In genomic region chr16:70573451-70574121, GRCh38 we compare ENCODE assay signal across 8 cellular contexts. TPM values are rescaled to one million over a fixed set of nuclear protein-coding genes. Genes with fewer than 3 reads are reported as not detected.
DNase-seq lines count a peak whose midpoint lies in the region; ATAC-seq and TF ChIP-seq lines count a peak whose summit lies in the region.

No MANE protein-coding gene starts in this region.

- H3K4me1 ChIP-seq in neural progenitor cell, result no peaks in the 10 kb centered on the region

- no peak overlapping the region for H3K4me3 ChIP-seq in fibroblast of villous mesenchyme (ENCODE audit: low read depth, low read length)
- H3K4me3 ChIP-seq in neural progenitor cell, result no peak overlapping the region

- ATAC-seq in SK-N-SH treated with all-trans-retinoic acid at 6 μM for 48 hours (peak; percentile 10; the same call in 2 of the 3 replicates), HG02885 (IDR thresholded peaks at IDR 0.05; ENCODE audit: poor library complexity, unreplicated experiment) (no peak), GM18498 (IDR thresholded peaks at IDR 0.05; ENCODE audit: unreplicated experiment) (no peak)

- H2AFZ ChIP-seq in neural progenitor cell (replicated peaks), result no peak overlapping the region

- no peak overlapping the region for H3K27ac Mint-ChIP-seq in neural progenitor cell

- H3K9me3 Mint-ChIP-seq in neural progenitor cell, result no peaks in the 10 kb centered on the region

- no peak overlapping the region for H3K4me3 Mint-ChIP-seq in neural progenitor cell

- peaks cover 61% of the 10 kb centered on the region for H3F3A ChIP-seq in neural progenitor cell (ENCODE audit: low read depth)

- H3K9ac ChIP-seq in neural progenitor cell, result no peak overlapping the region

- H3K27me3 Mint-ChIP-seq in neural progenitor cell (ENCODE audit: insufficient read depth, low read depth), result peaks cover 2% of the 10 kb centered on the region

- peaks cover 15% of the 10 kb centered on the region for H3K36me3 ChIP-seq in neural progenitor cell

- H3K4me2 ChIP-seq in neural progenitor cell, result no peak overlapping the region

- no peak for TF ChIP-seq CTCF in fibroblast of villous mesenchyme (IDR thresholded peaks at IDR 0.05; ENCODE audit: insufficient read depth, low read depth, low read length)
- no peak for TF ChIP-seq CTCF in neural progenitor cell (IDR thresholded peaks at IDR 0.05)

- no peaks in the 10 kb centered on the region for H3K9me3 ChIP-seq in neural progenitor cell (ENCODE audit: low read depth)

- H3K36me3 Mint-ChIP-seq in neural progenitor cell, result peaks cover 29% of the 10 kb centered on the region

- peak overlapping the region; percentile 21 for H3K27ac ChIP-seq in neural progenitor cell

- peaks cover 3% of the 10 kb centered on the region for H3K4me1 Mint-ChIP-seq in neural progenitor cell

- H3K27me3 ChIP-seq in neural progenitor cell, result no peaks in the 10 kb centered on the region

- H4K20me1 ChIP-seq in neural progenitor cell (ENCODE audit: low read depth), result peaks cover 29% of the 10 kb centered on the region

- DNase-seq in AG20443 (ENCODE audit: low spot score) (peak; percentile 59), fibroblast of villous mesenchyme (ENCODE audit: low read depth) (peak; percentile 98), neural progenitor cell (ENCODE audit: low spot score) (no peak), 8988T (no peak), amniotic stem cell (lab: John Stamatoyannopoulos, UW) (no peak)

- no peaks in the 10 kb centered on the region for H3K79me2 ChIP-seq in neural progenitor cell (ENCODE audit: low read depth)

TF ChIP-seq in SK-N-SH treated with all-trans-retinoic acid at 6 μM for 48 hours, 23 proteins besides CTCF, POLR2A, EP300 and RAD21:
- TF ChIP-seq SNAI2 (CRISPR knock-in tag; IDR thresholded peaks at IDR 0.05), result no peak
- no peak for TF ChIP-seq ZNF8 (CRISPR knock-in tag; IDR thresholded peaks at IDR 0.05)
- TF ChIP-seq PPARA (CRISPR knock-in tag; IDR thresholded peaks at IDR 0.05; ENCODE audit: borderline replicate concordance), result no peak
- TF ChIP-seq ZFP30 (CRISPR knock-in tag; IDR thresholded peaks at IDR 0.05), result no peak
- no peak for TF ChIP-seq OSR1 (CRISPR knock-in tag; IDR thresholded peaks at IDR 0.05)
- no peak for TF ChIP-seq CSDC2 (CRISPR knock-in tag; IDR thresholded peaks at IDR 0.05)
- no peak for TF ChIP-seq TOX (CRISPR knock-in tag; IDR thresholded peaks at IDR 0.05; ENCODE audit: borderline replicate concordance)

RNA-seq across cellular contexts. Expression of gene SF3B3, which starts 50.0 kb away (rescaled TPM):
- total RNA-seq in fibroblast of villous mesenchyme (111 and 154 TPM in 2 replicates), neural progenitor cell (ENCODE audit: low replicate concordance) (188 and 314 TPM in 2 replicates)

RNA-seq across cellular contexts. Expression of gene COG4, which starts 50.2 kb away (rescaled TPM):
- total RNA-seq in fibroblast of villous mesenchyme (57.0 and 64.8 TPM in 2 replicates), neural progenitor cell (ENCODE audit: low replicate concordance) (62.4 and 79.8 TPM in 2 replicates)

Comparison
In these comparisons a context has a peak if more than half of its experiments do, and no peak if none do; other contexts are left out.
1. DNase-seq: peak in AG20443 (single experiment) and fibroblast of villous mesenchyme (single experiment); none in neural progenitor cell (single experiment), 8988T (single experiment) and amniotic stem cell (single experiment).